ENCODE assay signal across 9 cellular contexts in the genomic region with DNA sequence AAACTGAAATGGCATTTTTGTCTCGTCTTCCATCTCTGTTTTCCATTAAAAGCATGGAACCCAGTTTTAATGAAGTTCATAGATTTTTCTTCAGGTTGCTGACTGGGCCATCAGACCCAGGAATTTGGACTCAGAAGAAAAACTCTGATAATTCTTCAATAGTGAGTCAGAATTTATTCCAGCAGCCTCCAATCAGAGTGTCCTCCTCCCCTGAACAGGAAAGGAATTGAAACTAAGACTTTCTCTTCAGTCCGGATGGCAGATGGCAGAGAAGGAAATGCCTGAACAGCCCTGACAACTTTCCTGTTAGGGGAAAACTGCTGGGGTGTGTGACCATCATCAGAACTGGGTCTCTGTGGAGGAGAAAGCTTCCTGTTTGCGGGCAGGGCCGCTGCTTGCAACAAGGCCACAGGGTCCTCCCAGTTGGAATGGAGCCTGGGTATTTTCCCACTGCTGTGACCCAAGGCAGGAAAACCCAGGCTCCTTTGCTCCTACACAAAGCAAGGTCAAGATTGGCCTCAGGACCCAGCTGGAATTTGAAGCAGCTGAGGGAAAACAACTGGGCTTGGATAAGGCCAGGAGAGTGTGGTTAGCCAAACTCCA. TPM values are rescaled to one million over a fixed set of nuclear protein-coding genes. Genes with fewer than 3 reads are reported as not detected.
DNase-seq lines count a peak whose midpoint lies in the region; ATAC-seq and TF ChIP-seq lines count a peak whose summit lies in the region.
"Had no signal": no experiment of that assay in that cellular context is flagged by ENCODE, and none has a peak within 500 bp of the region (broad histone marks: within the 10 kb centered on the region; RNA-seq: fewer than 3 reads in every experiment).

No MANE protein-coding gene starts in this region.

- no CpG with 5 or more reads among the region's 4 CpGs for WGBS in mesendoderm (ENCODE audit: extremely low coverage, insufficient coverage, low lambda C conversion rate)

- no peaks in the 10 kb centered on the region for H3K9me2 ChIP-seq in OCI-LY7 (ENCODE audit: insufficient read depth, low read length)

- H2BK15ac ChIP-seq in mesendoderm (replicated peaks; ENCODE audit: low read depth), result no peak overlapping the region

- no peak overlapping the region for H2BK5ac ChIP-seq in mesendoderm (ENCODE audit: low read length)

- no peaks in the 10 kb centered on the region for H4K20me1 ChIP-seq in OCI-LY7 (ENCODE audit: insufficient read depth, low read length)

- ATAC-seq in GM18511 (IDR thresholded peaks at IDR 0.05; ENCODE audit: unreplicated experiment) (no peak), GM19467 (IDR thresholded peaks at IDR 0.05; ENCODE audit: unreplicated experiment) (no peak), GM21447 (IDR thresholded peaks at IDR 0.05; ENCODE audit: unreplicated experiment) (no peak)

- H3K79me2 ChIP-seq in mesendoderm (ENCODE audit: control insufficient read depth, insufficient read depth, low read length) (no peaks in the 10 kb centered on the region), OCI-LY7 (ENCODE audit: insufficient read depth, low read depth, low read length) (no peaks in the 10 kb centered on the region)

- DNase-seq in SIG-M5 treated with dmso at 0.1 percent for 504 hours (lab: John Stamatoyannopoulos, UW; ENCODE audit: unreplicated experiment) (peak; percentile 74), SIG-M5 (lab: John Stamatoyannopoulos, UW) (no peak), mesendoderm (no peak), OCI-LY7 (ENCODE audit: low spot score) (no peak)

- TF ChIP-seq CTCF in OCI-LY7 (conservative IDR thresholded peaks at IDR 0.05; ENCODE audit: low read length), result no peak

- H3K36me3 Mint-ChIP-seq in dendritic cell treated with granulocyte-macrophage colony-stimulating factor and Interleukin-4, amounts not matched to agents 40 ng/mL and 50 ng/mL, for 4 days (ENCODE audit: low read depth), result no peaks in the 10 kb centered on the region

- H3K23ac ChIP-seq in mesendoderm (ENCODE audit: low read length), result no peak overlapping the region

- no peak overlapping the region for H3K4ac ChIP-seq in mesendoderm (ENCODE audit: low read depth, low read length)

- H3K4me3 Mint-ChIP-seq in dendritic cell treated with granulocyte-macrophage colony-stimulating factor and Interleukin-4, amounts not matched to agents 40 ng/mL and 50 ng/mL, for 4 days, result no peak overlapping the region

- no peaks in the 10 kb centered on the region for H3K9me3 ChIP-seq in OCI-LY7 (ENCODE audit: low read length)

- no peak overlapping the region for H2AK5ac ChIP-seq in mesendoderm (ENCODE audit: low read length)

- H3K79me1 ChIP-seq in mesendoderm (ENCODE audit: low read length), result no peaks in the 10 kb centered on the region

- H3K4me3 ChIP-seq in mesendoderm (ENCODE audit: low read length), result no peak overlapping the region
- no peak overlapping the region for H3K4me3 ChIP-seq in OCI-LY7 (ENCODE audit: low read depth, low read length, poor library complexity, severe bottlenecking)

- H2AFZ ChIP-seq in OCI-LY7 (ENCODE audit: low read length), result no peak overlapping the region

- H3K4me1 Mint-ChIP-seq in dendritic cell treated with granulocyte-macrophage colony-stimulating factor and Interleukin-4, amounts not matched to agents 40 ng/mL and 50 ng/mL, for 4 days (ENCODE audit: low read depth), result peaks cover 61% of the 10 kb centered on the region

- H4K5ac ChIP-seq in mesendoderm (ENCODE audit: low read length), result no peak overlapping the region

- H3K27me3 ChIP-seq in mesendoderm (ENCODE audit: insufficient read depth, low read length, poor library complexity), result no peaks in the 10 kb centered on the region

- POLR2A ChIA-PET in OCI-LY7 (lab: Charles Lee), result no interaction called here

- H3K4me2 ChIP-seq in mesendoderm (ENCODE audit: low read length), result no peak overlapping the region
- no peak overlapping the region for H3K4me2 ChIP-seq in OCI-LY7 (ENCODE audit: low read length)

- no peaks in the 10 kb centered on the region for H3K9me3 Mint-ChIP-seq in dendritic cell treated with granulocyte-macrophage colony-stimulating factor and Interleukin-4, amounts not matched to agents 40 ng/mL and 50 ng/mL, for 4 days

- H3K27ac ChIP-seq in mesendoderm (ENCODE audit: low read depth, low read length) (no peak overlapping the region), OCI-LY7 (ENCODE audit: low read depth, low read length, poor library complexity, severe bottlenecking) (no peak overlapping the region)

- H3K27ac Mint-ChIP-seq in dendritic cell treated with granulocyte-macrophage colony-stimulating factor and Interleukin-4, amounts not matched to agents 40 ng/mL and 50 ng/mL, for 4 days, result peak overlapping the region; percentile 77

- H2BK120ac ChIP-seq in mesendoderm (ENCODE audit: low read depth, low read length), result no peak overlapping the region

- BruUV-seq in OCI-LY7 (replicated peaks; lab: Mats Ljungman, UMichigan), result no TSS peak

- H3K4me1 ChIP-seq in mesendoderm (ENCODE audit: control insufficient read depth, low read depth, low read length), result no peaks in the 10 kb centered on the region
- H3K4me1 ChIP-seq in OCI-LY7 (ENCODE audit: insufficient read depth, low read length, poor library complexity, severe bottlenecking), result peaks cover 7% of the 10 kb centered on the region

- peaks cover 9% of the 10 kb centered on the region for H3K27me3 Mint-ChIP-seq in dendritic cell treated with granulocyte-macrophage colony-stimulating factor and Interleukin-4, amounts not matched to agents 40 ng/mL and 50 ng/mL, for 4 days

- peak overlapping the region; percentile 27 for H3K56ac ChIP-seq in mesendoderm (ENCODE audit: low read length)

- H3K36me3 ChIP-seq in mesendoderm (ENCODE audit: control insufficient read depth, insufficient read depth, low read length) (no peaks in the 10 kb centered on the region), OCI-LY7 (ENCODE audit: insufficient read depth, low read length) (no peaks in the 10 kb centered on the region)

- no peak overlapping the region for H3K9ac ChIP-seq in mesendoderm (ENCODE audit: low read length)

- no peak overlapping the region for H3K18ac ChIP-seq in mesendoderm (ENCODE audit: low read length)

- no peak overlapping the region for H4K8ac ChIP-seq in mesendoderm (ENCODE audit: low read depth, low read length)

- CTCF ChIA-PET in OCI-LY7 (lab: Charles Lee; ENCODE audit: unreplicated experiment), result no interaction called here

- intact Hi-C loops in dendritic cell treated with granulocyte-macrophage colony-stimulating factor and Interleukin-4, amounts not matched to agents 40 ng/mL and 50 ng/mL, for 4 days (cut with micrococcal nuclease), result no loop called here
- intact Hi-C loops in OCI-LY7 (cut with micrococcal nuclease; ENCODE audit: unreplicated experiment), result no loop called here

RNA-seq across cellular contexts. Expression of gene CD34, which starts 20.7 kb away (rescaled TPM):
- 0.04 TPM for polyA plus RNA-seq in mesendoderm (2013, experiment 1 of 2)
- polyA plus RNA-seq in mesendoderm (2013, experiment 2 of 2), result 0.06 TPM
- not detected in 2 replicates for total RNA-seq in OCI-LY7 (2014; rRNA removed; shearing (Covaris generic))
- not detected in 2 replicates for total RNA-seq in OCI-LY7 (2022)
- polyA plus RNA-seq: neural cell had no signal
